In the genomic region with DNA sequence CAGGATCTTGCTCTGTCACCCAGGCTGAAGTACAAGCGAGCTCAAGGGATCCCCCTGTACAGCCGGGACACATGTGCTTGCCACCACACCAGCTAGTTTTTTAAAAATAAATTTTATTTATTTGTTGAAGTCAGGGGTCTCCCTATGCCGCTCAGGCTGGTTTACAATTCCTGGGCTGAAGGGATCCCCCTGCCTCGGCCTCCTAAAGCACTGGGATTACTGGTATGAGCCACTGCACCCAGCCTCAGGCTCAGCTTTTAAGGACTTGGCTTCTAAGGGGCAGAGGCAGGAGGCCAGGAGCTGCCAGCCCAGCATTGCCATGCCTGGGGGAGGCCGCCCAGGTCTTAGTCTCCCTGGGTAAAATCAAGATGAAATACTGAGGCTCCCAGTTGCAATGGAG, we compare ENCODE assay signal across 19 cellular contexts. TPM values are rescaled to one million over a fixed set of nuclear protein-coding genes. Genes with fewer than 3 reads are reported as not detected.
DNase-seq lines count a peak whose midpoint lies in the region; ATAC-seq and TF ChIP-seq lines count a peak whose summit lies in the region.
"Had no signal": no experiment of that assay in that cellular context is flagged by ENCODE, and none has a peak within 500 bp of the region (broad histone marks: within the 10 kb centered on the region; RNA-seq: fewer than 3 reads in every experiment).

No MANE protein-coding gene starts in this region.

- no peak overlapping the region for H3K27ac Mint-ChIP-seq in chondrocyte (ENCODE audit: unreplicated experiment)
- H3K27ac Mint-ChIP-seq: CD4-positive, alpha-beta T cell; HFFc6 had no signal

- no peaks in the 10 kb centered on the region for H3K4me1 Mint-ChIP-seq in chondrocyte (ENCODE audit: low read depth)

- no peaks in the 10 kb centered on the region for H3K36me3 Mint-ChIP-seq in chondrocyte (ENCODE audit: low read depth)

- H3K27me3 ChIP-seq in right cardiac atrium (ENCODE audit: control insufficient read depth, insufficient read depth): no peaks in the 10 kb centered on the region
- no peaks in the 10 kb centered on the region for H3K27me3 ChIP-seq in BLaER1

- no peaks in the 10 kb centered on the region for H3K36me3 ChIP-seq in BLaER1

- no peaks in the 10 kb centered on the region for H4K20me1 ChIP-seq in BLaER1

- H3K4me3 Mint-ChIP-seq in chondrocyte (ENCODE audit: unreplicated experiment): no peak overlapping the region
- H3K4me3 Mint-ChIP-seq: CD4-positive, alpha-beta T cell; HFFc6 had no signal

- no peak overlapping the region for H3K27ac ChIP-seq in right cardiac atrium (ENCODE audit: low read length)
- peak overlapping the region; percentile 80; the same call in 1 of the 2 replicates for H3K27ac ChIP-seq in BLaER1

- no peaks in the 10 kb centered on the region for H3K9me3 Mint-ChIP-seq in chondrocyte (ENCODE audit: low read depth)
- H3K9me3 Mint-ChIP-seq: CD4-positive, alpha-beta T cell; HFFc6 had no signal

- intact Hi-C loops in cardiac septum (cut with DNase I): no loop called here
- intact Hi-C loops in right cardiac atrium (cut with DNase I): no loop called here
- intact Hi-C loops in posterior vena cava (cut with DNase I): no loop called here

- H3K4me2 ChIP-seq in BLaER1: no peak overlapping the region; the same call in 1 of the 2 replicates

- WGBS in right cardiac atrium: 93% methylated on average over 5 of the region's 5 CpGs

- peak; percentile 43 for DNase-seq in cardiac septum (ENCODE audit: low spot score)
- DNase-seq in right cardiac atrium: no peak
- peak; percentile 49 for DNase-seq in chondrocyte (ENCODE audit: low spot score)
- DNase-seq in posterior vena cava (ENCODE audit: low spot score): peak; percentile 40
- DNase-seq in amygdala (lab: John Stamatoyannopoulos, UW): no peak
- no peak for DNase-seq in activated CD4-positive, alpha-beta T cell treated with anti-CD3 and anti-CD28 coated beads for 1 hour
- DNase-seq: 8988T; C1 segment of cervical spinal cord; Caco-2; CD4-positive, alpha-beta T cell; DMS79 treated with DMSO at 0.1 percent for 48 hours; GF-D8; GOT3; H7; HFFc6 had no signal

- H3K4me3 ChIP-seq in right cardiac atrium (ENCODE audit: low read length) (no peak overlapping the region), BLaER1 (no peak overlapping the region)

- H3K9me3 ChIP-seq in right cardiac atrium (ENCODE audit: control insufficient read depth, low read length): no peaks in the 10 kb centered on the region
- H3K9me3 ChIP-seq in BLaER1: no peaks in the 10 kb centered on the region
- H3K9me3 ChIP-seq: Caco-2 had no signal

- peaks cover 2% of the 10 kb centered on the region for H3K27me3 Mint-ChIP-seq in chondrocyte (ENCODE audit: low read depth)

- ATAC-seq in right cardiac atrium (no peak), HG03139 (IDR thresholded peaks at IDR 0.05; ENCODE audit: unreplicated experiment) (no peak)
- ATAC-seq: HCT116 had no signal

- TF ChIP-seq CTCF in chondrocyte (IDR thresholded peaks at IDR 0.05): no peak

- H3K4me1 ChIP-seq in right cardiac atrium (ENCODE audit: control insufficient read depth, insufficient read depth, low read length) (peaks cover 8% of the 10 kb centered on the region), BLaER1 (peaks cover 75% of the 10 kb centered on the region)
- H3K4me1 ChIP-seq: Caco-2 had no signal

- H3K9ac ChIP-seq in BLaER1: no peak overlapping the region

RNA-seq across cellular contexts. Expression of a gene that starts 37.3 kb away (rescaled TPM):
- total RNA-seq in cardiac septum (6.2 TPM), right cardiac atrium (10 to 100 TPM; 37.1 to 61.7 (median 48.7) TPM), chondrocyte (0.05 TPM in 2 of 3 replicates, not detected in the other), posterior vena cava (not detected)
- 25.7 TPM for polyA plus RNA-seq in right cardiac atrium
- total RNA-seq: CD4-positive, alpha-beta T cell; HFFc6 had no signal
- polyA plus RNA-seq: AG04450 had no signal

Comparison
In these comparisons a context has a peak if more than half of its experiments do, and no peak if none do; other contexts are left out.
1. DNase-seq: peak in cardiac septum (single experiment), chondrocyte (single experiment) and posterior vena cava (single experiment); none in right cardiac atrium (0 of 3), amygdala (0 of 56) and activated CD4-positive, alpha-beta T cell treated with anti-CD3 and anti-CD28 coated beads for 1 hour (single experiment).